8 cellular contexts compared by ENCODE assay signal in the genomic region with DNA sequence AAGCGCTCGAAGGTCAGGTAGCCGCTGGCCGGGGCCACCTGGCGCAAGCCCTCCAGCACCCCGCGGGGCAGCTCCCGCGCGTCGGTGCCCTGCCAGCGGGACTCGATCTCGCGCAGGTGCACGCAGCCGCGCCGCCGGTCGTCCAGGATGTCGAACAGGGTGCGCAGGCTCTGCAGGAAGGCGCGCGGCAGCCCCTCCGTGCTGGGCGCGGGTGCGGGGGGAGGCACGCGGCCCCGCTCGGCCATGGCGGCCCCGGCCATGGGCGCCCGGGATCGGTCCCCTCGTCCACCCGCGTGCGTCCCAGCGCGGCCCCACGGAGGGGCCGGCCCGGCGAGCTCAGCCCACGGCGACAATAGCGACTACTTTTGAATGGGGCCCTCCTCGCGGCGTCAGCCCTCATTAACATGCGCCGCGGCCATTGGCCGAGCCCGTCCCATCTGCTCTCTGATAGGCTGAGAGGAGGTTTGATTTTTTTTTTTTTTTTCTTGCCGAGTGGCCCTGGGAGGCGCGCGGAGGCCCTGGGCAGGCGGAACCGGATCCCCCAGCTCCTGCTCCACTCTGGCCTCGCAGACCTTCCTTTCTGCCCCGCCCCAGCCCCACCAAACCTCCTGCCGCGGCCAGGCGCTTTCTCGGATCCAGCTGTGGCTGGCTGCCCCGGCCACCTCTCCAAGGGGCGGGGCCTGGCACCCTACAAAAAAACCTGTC. TPM values are rescaled to one million over a fixed set of nuclear protein-coding genes. Genes with fewer than 3 reads are reported as not detected.
DNase-seq lines count a peak whose midpoint lies in the region; ATAC-seq and TF ChIP-seq lines count a peak whose summit lies in the region.

A gene with protein sequence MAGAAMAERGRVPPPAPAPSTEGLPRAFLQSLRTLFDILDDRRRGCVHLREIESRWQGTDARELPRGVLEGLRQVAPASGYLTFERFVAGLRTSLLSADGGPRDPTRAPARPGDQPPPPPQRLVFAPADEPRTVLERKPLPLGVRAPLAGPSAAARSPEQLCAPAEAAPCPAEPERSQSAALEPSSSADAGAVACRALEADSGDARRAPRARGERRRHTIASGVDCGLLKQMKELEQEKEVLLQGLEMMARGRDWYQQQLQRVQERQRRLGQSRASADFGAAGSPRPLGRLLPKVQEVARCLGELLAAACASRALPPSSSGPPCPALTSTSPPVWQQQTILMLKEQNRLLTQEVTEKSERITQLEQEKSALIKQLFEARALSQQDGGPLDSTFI (minus strand): TSS at position 357 of the 705 bp plus-strand sequence. CDS start 97 bp downstream, at position 260.

- peaks cover 16% of the 10 kb centered on the region for H3K4me1 Mint-ChIP-seq in Calu3 (ENCODE audit: low read depth, unreplicated experiment)

- H2AFZ ChIP-seq in PC-3 (ENCODE audit: low read length): peak within 1 kb of the TSS; percentile 69

- no peaks in the 10 kb centered on the region for H3K27me3 Mint-ChIP-seq in Calu3 (ENCODE audit: unreplicated experiment)

- H3K27ac ChIP-seq in PC-3 (ENCODE audit: low read length) (no peak within 1 kb of the TSS), mucosa of rectum (ENCODE audit: low read depth in 2 of 2, low read length in 2 of 2) (peak within 1 kb of the TSS; percentile 57 to 71)

- POLR2A ChIA-PET in PC-3 (lab: Charles Lee; ENCODE audit: unreplicated experiment): interaction anchor here (0.7 kb wide), 1 partner anchor 121 kb away, joined by 10 read pairs; no protein-coding TSS in a partner anchor

- H3K4me3 Mint-ChIP-seq in Calu3 (ENCODE audit: low read depth, unreplicated experiment): peak within 1 kb of the TSS; percentile 70

- H3K27ac Mint-ChIP-seq in Calu3 (ENCODE audit: unreplicated experiment): peak within 1 kb of the TSS; percentile 44

- peaks cover 25% of the 10 kb centered on the region for H3K36me3 Mint-ChIP-seq in Calu3 (ENCODE audit: insufficient read depth, unreplicated experiment)

- peak within 1 kb of the TSS; percentile 95 for H3K4me2 ChIP-seq in PC-3 (ENCODE audit: low read length)

- DNase-seq in Calu3: peak; percentile 83
- peak; percentile 98 for DNase-seq in KBM-7
- DNase-seq in PC-3: peak; percentile 88
- DNase-seq in activated T-cell treated with anti-CD3 and anti-CD28 coated beads for 24 hours (ENCODE audit: low read depth): peak; percentile 76
- DNase-seq in epithelial cell of proximal tubule (ENCODE audit: low read depth): no peak
- DNase-seq in stimulated activated CD8-positive, alpha-beta memory T cell treated with anti-CD3 and anti-CD28 coated beads, Interleukin-7, amount 100 ng/mL, for 1 hour (ENCODE audit: low read depth in 2 of 2): peak; percentile 63

- ATAC-seq in GM21528 (IDR thresholded peaks at IDR 0.05; ENCODE audit: low FRiP score, unreplicated experiment): peak; percentile 64
- ATAC-seq in PC-3: peak; percentile 82

- H3K4me1 ChIP-seq in PC-3 (ENCODE audit: insufficient read depth, low read length) (peaks cover 20% of the 10 kb centered on the region), mucosa of rectum (ENCODE audit: control insufficient read depth in 2 of 2, insufficient read depth in 2 of 2, low read length in 2 of 2) (peaks cover 29 to 31% of the 10 kb centered on the region in 2 donors)

- H3K79me2 ChIP-seq in PC-3 (ENCODE audit: low read length): peaks cover 30% of the 10 kb centered on the region

- H3K9me3 ChIP-seq in PC-3 (ENCODE audit: low read length) (no peaks in the 10 kb centered on the region), mucosa of rectum (ENCODE audit: control insufficient read depth in 2 of 2, low read length in 2 of 2) (no peaks in the 10 kb centered on the region)

- intact Hi-C loops in Calu3 (cut with micrococcal nuclease; ENCODE audit: unreplicated experiment) (no loop called here), PC-3 (cut with micrococcal nuclease) (loop anchor here (1.0 kb wide), 1 partner anchor 16 kb away; a partner anchor contains a TSS)

- in situ Hi-C loops in KBM-7 (cut with MboI; ENCODE audit: low pct_unique_long_range_greater_than_20kb, low sequenced_read_pairs): no loop called here

- peaks cover 2% of the 10 kb centered on the region for H3F3A ChIP-seq in PC-3 (ENCODE audit: low read length, unreplicated experiment)

- BruUV-seq in Calu3 (replicated peaks; lab: Mats Ljungman, UMichigan) (no TSS peak), PC-3 (replicated peaks; lab: Mats Ljungman, UMichigan) (no TSS peak)

- H3K9ac ChIP-seq in PC-3 (ENCODE audit: low read length) (peak within 1 kb of the TSS; percentile 47), mucosa of rectum (ENCODE audit: low read depth in 1 of 2, low read length in 2 of 2) (peak within 1 kb of the TSS; percentile 41 to 53)

- H3K27me3 ChIP-seq in PC-3 (ENCODE audit: low read length) (no peaks in the 10 kb centered on the region), mucosa of rectum (ENCODE audit: control insufficient read depth in 2 of 2, insufficient read depth in 2 of 2, low read length in 2 of 2) (peaks cover 0 to 3% of the 10 kb centered on the region in 2 donors)

- H3K9me3 Mint-ChIP-seq in Calu3 (ENCODE audit: low read depth, unreplicated experiment): no peaks in the 10 kb centered on the region

- peaks cover 13% of the 10 kb centered on the region; the same call in 1 of the 2 replicates for H4K20me1 ChIP-seq in PC-3 (ENCODE audit: low read length)

- H3K9me2 ChIP-seq in PC-3 (replicated peaks; ENCODE audit: low read length): no peaks in the 10 kb centered on the region

- CTCF ChIA-PET in Calu3 (lab: Charles Lee) (interaction anchor here (0.6 to 3.0 kb wide), 4 partner anchors 16 to 81 kb away, joined by 3 to 10 read pairs (median 6); a partner anchor contains a TSS), PC-3 (lab: Charles Lee) (interaction anchor here (0.5 to 1.2 kb wide), 5 partner anchors 21 to 520 kb away, joined by 3 to 12 read pairs (median 4); a partner anchor contains a TSS)

- TF ChIP-seq CTCF in Calu3 (IDR thresholded peaks at IDR 0.05; ENCODE audit: unreplicated experiment) (no peak), PC-3 (conservative IDR thresholded peaks at IDR 0.05; ENCODE audit: low read depth, low read length) (no peak), epithelial cell of proximal tubule (conservative IDR thresholded peaks at IDR 0.05; ENCODE audit: low read depth, low read length) (no peak)

- H3K4me3 ChIP-seq in PC-3 (ENCODE audit: low read length): peak within 1 kb of the TSS; percentile 84
- H3K4me3 ChIP-seq in epithelial cell of proximal tubule (ENCODE audit: low read depth, low read length): peak within 1 kb of the TSS; percentile 55
- H3K4me3 ChIP-seq in mucosa of rectum (ENCODE audit: low read length in 2 of 2): peak within 1 kb of the TSS; percentile 57

- H3K36me3 ChIP-seq in PC-3 (ENCODE audit: low read depth, low read length) (no peaks in the 10 kb centered on the region), mucosa of rectum (ENCODE audit: control insufficient read depth in 2 of 2, insufficient read depth in 2 of 2, low read length in 2 of 2) (no peaks in the 10 kb centered on the region)

RNA-seq across cellular contexts. Expression of the gene that starts here (rescaled TPM):
- 38.4 and 41.1 TPM in 2 replicates for total RNA-seq in Calu3 (2022)
- 98.4 and 134 TPM in 2 replicates for total RNA-seq in PC-3 (2014; rRNA removed)
- total RNA-seq in epithelial cell of proximal tubule: 25.6 and 51.3 TPM in 2 replicates
